In genomic region chr15:43886558-43886957, GRCh38 we compare ENCODE assay signal across 21 cellular contexts. TPM values are rescaled to one million over a fixed set of nuclear protein-coding genes. Genes with fewer than 3 reads are reported as not detected.
DNase-seq lines count a peak whose midpoint lies in the region; ATAC-seq, FAIRE-seq and TF ChIP-seq lines count a peak whose summit lies in the region.
"Had no signal": no experiment of that assay in that cellular context is flagged by ENCODE, and none has a peak within 500 bp of the region (broad histone marks: within the 10 kb centered on the region; RNA-seq: fewer than 3 reads in every experiment).

No MANE protein-coding gene starts in this region.

- no peak overlapping the region for H3K4me3 Mint-ChIP-seq in H9
- no peak overlapping the region for H3K4me3 Mint-ChIP-seq in stimulated activated memory B cell treated with anti-CD40 and anti-IgM and Interleukin-4, amounts not matched to agents 10 μg/mL and 1 μg/mL and 100 μg/mL, for 72 hours
- H3K4me3 Mint-ChIP-seq: CD4-positive, CD25-positive, alpha-beta regulatory T cell had no signal

- no peak for TF ChIP-seq EP300 in stomach (IDR thresholded peaks at IDR 0.05)

- no peaks in the 10 kb centered on the region for H3K79me1 ChIP-seq in H9 (ENCODE audit: insufficient read depth, low read depth, low read length, poor library complexity, severe bottlenecking)

- no peak overlapping the region for H4K8ac ChIP-seq in H9 (replicated peaks; ENCODE audit: insufficient read length, low read depth, low read length)

- H3K79me2 ChIP-seq in H9 (ENCODE audit: insufficient read depth, low read length) (no peaks in the 10 kb centered on the region), keratinocyte (ENCODE audit: control insufficient read depth, insufficient read depth, low read length) (no peaks in the 10 kb centered on the region)

- TF ChIP-seq POLR2A in stomach (IDR thresholded peaks at IDR 0.05), result no peak

- H3K36me3 ChIP-seq in keratinocyte (ENCODE audit: control insufficient read depth in 2 of 2, extremely low read depth in 1 of 2, insufficient read depth in 2 of 2, low read length in 2 of 2), result peaks cover 3 to 20% of the 10 kb centered on the region in 2 experiments
- peaks cover 0 to 6% (median 0%) of the 10 kb centered on the region in 4 donors for H3K36me3 ChIP-seq in stomach

- no peak overlapping the region for H2BK20ac ChIP-seq in H9 (ENCODE audit: low read depth, low read length, poor library complexity, severe bottlenecking)

- H3K27ac Mint-ChIP-seq in H9, result peak overlapping the region in 2 of 3 experiments; percentile 62 to 78; a peak in 2 of 7 replicates
- no peak overlapping the region for H3K27ac Mint-ChIP-seq in stimulated activated memory B cell treated with anti-CD40 and anti-IgM and Interleukin-4, amounts not matched to agents 10 μg/mL and 1 μg/mL and 100 μg/mL, for 72 hours

- no peaks in the 10 kb centered on the region for H3K9me3 Mint-ChIP-seq in H9
- no peaks in the 10 kb centered on the region for H3K9me3 Mint-ChIP-seq in stimulated activated memory B cell treated with anti-CD40 and anti-IgM and Interleukin-4, amounts not matched to agents 10 μg/mL and 1 μg/mL and 100 μg/mL, for 72 hours
- H3K9me3 Mint-ChIP-seq: CD4-positive, CD25-positive, alpha-beta regulatory T cell had no signal

- peaks cover 9 to 10% of the 10 kb centered on the region in 2 experiments for H3K4me1 Mint-ChIP-seq in H9
- no peaks in the 10 kb centered on the region for H3K4me1 Mint-ChIP-seq in stimulated activated memory B cell treated with anti-CD40 and anti-IgM and Interleukin-4, amounts not matched to agents 10 μg/mL and 1 μg/mL and 100 μg/mL, for 72 hours

- DNase-seq in G401 (ENCODE audit: low spot score) (peak; percentile 62), H9 (no peak), cerebellum (ENCODE audit: low spot score) (peak; percentile 28), keratinocyte (ENCODE audit: low read depth, low spot score) (no peak), stomach (no peak)
- DNase-seq: CD4-positive, CD25-positive, alpha-beta regulatory T cell; DMS79; KBM-7; MM.1S; NCI-H1048; NCI-H1417 treated with DMSO at 0.1 percent for 48 hours; NCI-H187; NCI-H446; NCI-H526; OCI-M1; SIG-M5 had no signal

- no peak overlapping the region for H3K56ac ChIP-seq in H9 (ENCODE audit: insufficient read length, low read depth, low read length)

- in situ Hi-C loops in G401 (cut with HindIII; ENCODE audit: low sequenced_read_pairs), result no loop called here

- H3K18ac ChIP-seq in H9 (ENCODE audit: insufficient read length, low read depth, low read length), result no peak overlapping the region

- H3K27me3 Mint-ChIP-seq in H9 (ENCODE audit: low read depth), result no peaks in the 10 kb centered on the region; the same call in 1 of the 2 replicates
- no peaks in the 10 kb centered on the region for H3K27me3 Mint-ChIP-seq in stimulated activated memory B cell treated with anti-CD40 and anti-IgM and Interleukin-4, amounts not matched to agents 10 μg/mL and 1 μg/mL and 100 μg/mL, for 72 hours
- H3K27me3 Mint-ChIP-seq: CD4-positive, CD25-positive, alpha-beta regulatory T cell had no signal

- peak; percentile 5 for FAIRE-seq in keratinocyte (lab: Jason Lieb, UNC)
- FAIRE-seq: H54, RCC 7860 had no signal

- no peaks in the 10 kb centered on the region for H3K9me3 ChIP-seq in H9 (ENCODE audit: control insufficient read depth, low read depth, low read length)
- no peaks in the 10 kb centered on the region for H3K9me3 ChIP-seq in keratinocyte (ENCODE audit: control insufficient read depth, low read depth, low read length)
- H3K9me3 ChIP-seq in stomach, result no peaks in the 10 kb centered on the region

- no peak overlapping the region for H3K4ac ChIP-seq in H9 (ENCODE audit: low read depth, low read length)

- no peak overlapping the region for H3K23ac ChIP-seq in H9 (ENCODE audit: insufficient read length, low read depth, low read length)

- no peaks in the 10 kb centered on the region for H4K20me1 ChIP-seq in H9 (ENCODE audit: control insufficient read depth, insufficient read depth, insufficient read length)
- no peaks in the 10 kb centered on the region for H4K20me1 ChIP-seq in keratinocyte (ENCODE audit: control insufficient read depth, extremely low read depth, insufficient read depth, low read length)

- no peak overlapping the region for H2BK120ac ChIP-seq in H9 (ENCODE audit: low read depth, low read length, poor library complexity, severe bottlenecking)

- dilution Hi-C loops in keratinocyte (cut with MboI; ENCODE audit: extremely low pct_ligation_motif_present, low sequenced_read_pairs), result no loop called here

- no peak overlapping the region for H4K91ac ChIP-seq in H9 (ENCODE audit: insufficient read length, low read depth, low read length)

- H3K27me3 ChIP-seq in H9 (ENCODE audit: insufficient read depth, low read length), result no peaks in the 10 kb centered on the region
- no peaks in the 10 kb centered on the region for H3K27me3 ChIP-seq in keratinocyte (ENCODE audit: control insufficient read depth, extremely low read depth, insufficient read depth, low read length)
- H3K27me3 ChIP-seq in stomach, result no peaks in the 10 kb centered on the region

- no peak overlapping the region for H3K14ac ChIP-seq in H9 (ENCODE audit: insufficient read depth, low read length)

- TF ChIP-seq CTCF in H9 (conservative IDR thresholded peaks at IDR 0.05) (no peak), keratinocyte (optimal IDR thresholded peaks at IDR 0.05 in 1 of 3, IDR thresholded peaks at IDR 0.05 in 1 of 3, conservative IDR thresholded peaks at IDR 0.05 in 1 of 3; ENCODE audit: extremely low read depth in 1 of 3, insufficient read depth in 2 of 3, low read length in 3 of 3) (no peak), stomach (IDR thresholded peaks at IDR 0.05) (no peak)

- WGBS in H9 (ENCODE audit: extremely low coverage, insufficient read length, low lambda C conversion rate), result no CpG with 5 or more reads among the region's 4 CpGs
- 78 to 90% (median 83%) methylated on average over 4 of the region's 4 CpGs for WGBS in stomach, 5 donors

- H3K4me3 ChIP-seq in keratinocyte (ENCODE audit: control insufficient read depth in 2 of 3, extremely low read depth in 1 of 3, insufficient read depth in 2 of 3, low read depth in 1 of 3, low read length in 3 of 3) (no peak overlapping the region), stomach (no peak overlapping the region)

- peaks cover 9 to 27% (median 11%) of the 10 kb centered on the region in 3 experiments for H3K36me3 Mint-ChIP-seq in H9 (ENCODE audit: insufficient read depth in 1 of 3, low read depth in 3 of 3)
- no peaks in the 10 kb centered on the region for H3K36me3 Mint-ChIP-seq in stimulated activated memory B cell treated with anti-CD40 and anti-IgM and Interleukin-4, amounts not matched to agents 10 μg/mL and 1 μg/mL and 100 μg/mL, for 72 hours

- no peak overlapping the region for H2BK5ac ChIP-seq in H9 (ENCODE audit: insufficient read length, low read length)

- H2AK5ac ChIP-seq in H9 (ENCODE audit: insufficient read length, low read length), result no peak overlapping the region

- no peak overlapping the region for H4K5ac ChIP-seq in H9 (ENCODE audit: insufficient read length, low read depth, low read length)

- no peak overlapping the region for H2BK15ac ChIP-seq in H9 (ENCODE audit: low read depth, low read length)

- no peak overlapping the region for H3K27ac ChIP-seq in H9 (ENCODE audit: insufficient read length, low read depth, low read length)
- H3K27ac ChIP-seq in keratinocyte (ENCODE audit: control insufficient read depth, insufficient read depth, low read length), result no peak overlapping the region
- no peak overlapping the region for H3K27ac ChIP-seq in stomach
- H3K27ac ChIP-seq: HL-60 had no signal

- H3K9ac ChIP-seq in H9 (ENCODE audit: extremely low read depth, insufficient read length, low read length) (no peak overlapping the region), keratinocyte (ENCODE audit: control insufficient read depth, extremely low read depth, insufficient read depth, low read length) (no peak overlapping the region)

- no peak overlapping the region for H2BK12ac ChIP-seq in H9 (ENCODE audit: insufficient read length, low read depth, low read length)

- no peak overlapping the region for H3T11ph ChIP-seq in H9 (ENCODE audit: low read length)

- intact Hi-C loops in stomach (cut with DNase I; ENCODE audit: low total_unique reads), result no loop called here

- H3K9me1 ChIP-seq in keratinocyte (ENCODE audit: control insufficient read depth, extremely low read depth, insufficient read depth, low read length), result no peaks in the 10 kb centered on the region

- no peak overlapping the region for H2AFZ ChIP-seq in H9 (ENCODE audit: low read length)
- H2AFZ ChIP-seq in keratinocyte (ENCODE audit: control insufficient read depth, low read length), result no peak overlapping the region

- H3K23me2 ChIP-seq in H9 (ENCODE audit: insufficient read length, low read depth, low read length, poor library complexity, severe bottlenecking), result no peaks in the 10 kb centered on the region

- H3K4me1 ChIP-seq in H9 (ENCODE audit: insufficient read depth, low read length), result no peaks in the 10 kb centered on the region; the same call in 1 of the 2 replicates
- no peaks in the 10 kb centered on the region for H3K4me1 ChIP-seq in keratinocyte (ENCODE audit: control insufficient read depth, extremely low read depth, insufficient read depth, low read length)
- H3K4me1 ChIP-seq in stomach, result peaks cover 0 to 7% (median 0%) of the 10 kb centered on the region in 4 donors

- no peak for ATAC-seq in stimulated activated memory B cell treated with anti-CD40 and anti-IgM and Interleukin-4, amounts not matched to agents 10 μg/mL and 1 μg/mL and 100 μg/mL, for 72 hours
- no peak for ATAC-seq in HG03159 (IDR thresholded peaks at IDR 0.05; ENCODE audit: unreplicated experiment)

- no peak overlapping the region for H3K4me2 ChIP-seq in H9 (ENCODE audit: insufficient read depth, insufficient read length, low read length)
- no peak overlapping the region for H3K4me2 ChIP-seq in keratinocyte (ENCODE audit: control insufficient read depth, extremely low read depth, insufficient read depth, low read depth, low read length)

RNA-seq across cellular contexts. Expression of gene WDR76, which starts 59.8 kb away (rescaled TPM):
- total RNA-seq in G401 (2014; rRNA removed; shearing (Covaris generic)), result 36.1 and 69.1 TPM in 2 replicates
- total RNA-seq in H9 (2021) (29.6 and 31.1 TPM in 2 replicates), cerebellum (12.6 TPM), stomach (10 to 100 TPM in 1 of 5 donors, 1 to 10 TPM in 4; 1.2 to 14.5 (median 4.0) TPM)
- polyA plus RNA-seq in keratinocyte (0.66 to 5.0 TPM (median 4.7 TPM) in 3 replicates), stomach (1 to 10 TPM; 3.2 to 4.0 (median 3.6) TPM)
- polyA plus RNA-seq in keratinocyte (2011; ENCODE audit: low read depth), result 0.82 TPM
- 1.3 and 1.7 TPM in 2 replicates for polyA plus RNA-seq in keratinocyte (2011; cell fraction: cytosol; rRNA removed)
- 0.56 and 1.1 TPM in 2 replicates for polyA plus RNA-seq in keratinocyte (2011; cell fraction: nucleus; rRNA removed)
- polyA plus RNA-seq in keratinocyte (2012; ENCODE audit: low replicate concordance), result 0.92 and 4.5 TPM in 2 replicates
- 0.49 to 3.3 TPM (median 1.8 TPM) in 3 replicates for polyA minus RNA-seq in keratinocyte
- polyA minus RNA-seq in keratinocyte (2011; cell fraction: cytosol; rRNA and poly(A)+ RNA removed), result not detected
- 0.47 and 0.74 TPM in 2 replicates for polyA minus RNA-seq in keratinocyte (2011; cell fraction: nucleus; rRNA and poly(A)+ RNA removed)

Comparison
In these comparisons a context has a peak if more than half of its experiments do, and no peak if none do; other contexts are left out.
1. DNase-seq: peak in G401 (single experiment) and cerebellum (single experiment); none in H9 (single experiment), keratinocyte (single experiment) and stomach (single experiment).